1 cellular context compared by ENCODE assay signal in genomic region chr7:140656548-140657515, GRCh38.
TF ChIP-seq lines count a peak whose summit lies in the region.

No MANE protein-coding gene starts in this region.

TF ChIP-seq in H1, 55 proteins besides CTCF, POLR2A, EP300 and RAD21:
- TF ChIP-seq TBP (IDR thresholded peaks at IDR 0.05; ENCODE audit: low read depth, low read length): no peak
- TF ChIP-seq CREB1 (IDR thresholded peaks at IDR 0.05): no peak
- TF ChIP-seq YY1 (IDR thresholded peaks at IDR 0.05; ENCODE audit: low read depth, low read length): no peak
- TF ChIP-seq GABPA (IDR thresholded peaks at IDR 0.05; ENCODE audit: borderline replicate concordance, insufficient read depth, low read length): no peak
- TF ChIP-seq TCF12 (IDR thresholded peaks at IDR 0.05; ENCODE audit: low read depth, low read length): no peak
- no peak for TF ChIP-seq RBBP5 (IDR thresholded peaks at IDR 0.05; ENCODE audit: borderline replicate concordance, low read depth, low read length)
- TF ChIP-seq ASH2L (IDR thresholded peaks at IDR 0.05; ENCODE audit: low read length): no peak
- no peak for TF ChIP-seq BCL11A (IDR thresholded peaks at IDR 0.05; ENCODE audit: low read depth in 2 of 2, low read length in 2 of 2)
- no peak for TF ChIP-seq POU5F1 (IDR thresholded peaks at IDR 0.05; ENCODE audit: low read depth, low read length)
- no peak for TF ChIP-seq CBX8 (IDR thresholded peaks at IDR 0.05; ENCODE audit: borderline replicate concordance, low read depth, low read length)
- TF ChIP-seq SP2 (IDR thresholded peaks at IDR 0.05; ENCODE audit: low read length): no peak
- TF ChIP-seq GTF2F1 (IDR thresholded peaks at IDR 0.05; ENCODE audit: borderline replicate concordance, low read depth, low read length): no peak
- TF ChIP-seq HDAC6 (IDR thresholded peaks at IDR 0.05; ENCODE audit: low read depth, low read length): no peak
- no peak for TF ChIP-seq RFX5 (IDR thresholded peaks at IDR 0.05; ENCODE audit: borderline replicate concordance, low read depth, low read length)
- no peak for TF ChIP-seq SRF (IDR thresholded peaks at IDR 0.05; ENCODE audit: low read depth, low read length)
- TF ChIP-seq HDAC2 (IDR thresholded peaks at IDR 0.05; ENCODE audit: borderline replicate concordance in 1 of 2, low read depth in 2 of 2, low read length in 2 of 2): no peak
- no peak for TF ChIP-seq CBX5 (IDR thresholded peaks at IDR 0.05; ENCODE audit: low read depth, low read length)
- TF ChIP-seq USF2 (IDR thresholded peaks at IDR 0.05; ENCODE audit: low read length): no peak
- TF ChIP-seq RXRA (IDR thresholded peaks at IDR 0.05; ENCODE audit: insufficient read depth, low read depth, low read length): no peak
